ENCODE assay signal across 7 cellular contexts in genomic region chr15:44828229-44828914, GRCh38.
DNase-seq lines count a peak whose midpoint lies in the region; ATAC-seq, FAIRE-seq and TF ChIP-seq lines count a peak whose summit lies in the region.
"Not testable (repeated sequence)": the region's sequence is repeated elsewhere in the genome, so short reads cannot be mapped to it uniquely, and the experiment has no call there.

No MANE protein-coding gene starts in this region.

- not testable (repeated sequence) for TF ChIP-seq EP300 in HepG2 (IDR thresholded peaks at IDR 0.05; ENCODE audit: low read depth in 2 of 2, low read length in 2 of 2); HepG2 (CRISPR knock-in tag; IDR thresholded peaks at IDR 0.05; ENCODE audit: borderline replicate concordance); upper lobe of left lung (IDR thresholded peaks at IDR 0.05)

- TF ChIP-seq CTCF in BE2C (IDR thresholded peaks at IDR 0.05; ENCODE audit: low read depth, low read length); HFFc6 (IDR thresholded peaks at IDR 0.05); astrocyte (IDR thresholded peaks at IDR 0.05; ENCODE audit: insufficient read depth, low read depth, low read length); choroid plexus epithelial cell (conservative IDR thresholded peaks at IDR 0.05; ENCODE audit: low read depth, low read length); HepG2 (CRISPR knock-in tag; IDR thresholded peaks at IDR 0.05); mucosa of descending colon (IDR thresholded peaks at IDR 0.05); upper lobe of left lung (IDR thresholded peaks at IDR 0.05): not testable (repeated sequence)

- in situ Hi-C loops in HepG2 (cut with HindIII; ENCODE audit: extremely low pct_ligation_motif_present, low pct_unique_long_range_greater_than_20kb), result not testable (repeated sequence)

- not testable (repeated sequence) for H3K36me3 ChIP-seq in BE2C; astrocyte (ENCODE audit: insufficient read depth, low read length); HepG2 (replicated peaks in 1 of 2; ENCODE audit: control insufficient read depth in 1 of 2, insufficient read depth in 2 of 2, low read length in 2 of 2); mucosa of descending colon (ENCODE audit: low read depth); upper lobe of left lung

- H3K9me3 Mint-ChIP-seq in HFFc6; astrocyte (ENCODE audit: unreplicated experiment): not testable (repeated sequence)

- H3K9ac ChIP-seq in astrocyte (ENCODE audit: low read length), result not testable (repeated sequence)
- 0 out of 2 replicates have a peak overlapping the region, but pooled peaks have one; percentile 34 for H3K9ac ChIP-seq in HepG2 (ENCODE audit: insufficient read depth, low read depth, low read length)

- not testable (repeated sequence) for BruUV-seq in HepG2 (replicated peaks; lab: Mats Ljungman, UMichigan)

- H3K36me3 Mint-ChIP-seq in HFFc6 (ENCODE audit: low read depth); astrocyte (ENCODE audit: low read depth, unreplicated experiment): not testable (repeated sequence)

- H3K27ac Mint-ChIP-seq in HFFc6, result peak overlapping the region; percentile 26; the same call in 1 of the 2 replicates
- H3K27ac Mint-ChIP-seq in astrocyte (ENCODE audit: unreplicated experiment), result peak overlapping the region; percentile 53

- not testable (repeated sequence) for H2AFZ ChIP-seq in astrocyte (ENCODE audit: low read depth, low read length); HepG2 (ENCODE audit: low read length)

- not testable (repeated sequence) for H3K4me3 ChIP-seq in BE2C (ENCODE audit: low read depth, low read length); astrocyte (ENCODE audit: insufficient read depth, low read depth, low read length); choroid plexus epithelial cell (ENCODE audit: low read depth, low read length); mucosa of descending colon; upper lobe of left lung
- H3K4me3 ChIP-seq in HepG2 (replicated peaks in 1 of 3; ENCODE audit: insufficient read depth in 1 of 3, low read depth in 2 of 3, low read length in 3 of 3), result peak overlapping the region in 1 of 3 experiments; percentile 33; a peak in 1 of 6 replicates

- POLR2A ChIA-PET in HepG2 (lab: Yijun Ruan, JAX), result interaction anchor here (1.2 kb wide), 1 partner anchor 16 kb away, joined by 5 read pairs; no protein-coding TSS in a partner anchor

- not testable (repeated sequence) for H3K27me3 ChIP-seq in BE2C; astrocyte (ENCODE audit: insufficient read depth, low read length); HepG2 (ENCODE audit: control insufficient read depth in 1 of 2, insufficient read depth in 2 of 2, low read length in 2 of 2); upper lobe of left lung

- intact Hi-C loops in HepG2 (cut with micrococcal nuclease; ENCODE audit: unreplicated experiment); mucosa of descending colon (cut with DNase I, micrococcal nuclease): not testable (repeated sequence)

- WGBS in HepG2 (ENCODE audit: low lambda C conversion rate), result 65% methylated on average over 11 of the region's 14 CpGs
- WGBS in upper lobe of left lung, 2 donors, result 88 to 97% methylated on average over 11 of the region's 14 CpGs

- DNase-seq in BE2C (peak; percentile 8), choroid plexus epithelial cell (ENCODE audit: low read depth) (peak; percentile 12), mucosa of descending colon (peak in 2 of 3 donors; percentile 33 to 56), upper lobe of left lung (peak in 1 of 2 donors; percentile 32)
- DNase-seq in HFFc6; astrocyte (ENCODE audit: low read depth); HepG2 (ENCODE audit: low spot score): not testable (repeated sequence)

- not testable (repeated sequence) for H3K4me1 ChIP-seq in BE2C; astrocyte (ENCODE audit: insufficient read depth, low read length); mucosa of descending colon (ENCODE audit: low read depth); upper lobe of left lung
- peaks cover 69% of the 10 kb centered on the region for H3K4me1 ChIP-seq in HepG2 (ENCODE audit: insufficient read depth, low read length)

- H3K27ac ChIP-seq in astrocyte (ENCODE audit: low read depth, low read length); upper lobe of left lung: not testable (repeated sequence)
- H3K27ac ChIP-seq in HepG2 (ENCODE audit: extremely low read length, insufficient read depth, low read length), result peak overlapping the region; percentile 60

- H3K4me2 ChIP-seq in astrocyte (ENCODE audit: low read length), result not testable (repeated sequence)
- peak overlapping the region; percentile 27; the same call in 1 of the 2 replicates for H3K4me2 ChIP-seq in HepG2 (ENCODE audit: low read depth, low read length)

- H3K79me2 ChIP-seq in astrocyte (ENCODE audit: insufficient read depth, low read length); HepG2 (ENCODE audit: insufficient read depth, low read length): not testable (repeated sequence)

- CTCF ChIA-PET in HepG2 (lab: Yijun Ruan, JAX; ENCODE audit: low intra/inter-chr PET ratio, low total read pairs), result not testable (repeated sequence)

- H3K27me3 Mint-ChIP-seq in HFFc6 (ENCODE audit: insufficient read depth); astrocyte (ENCODE audit: low read depth, unreplicated experiment): not testable (repeated sequence)

- not testable (repeated sequence) for TF ChIP-seq RAD21 in HepG2 (CRISPR knock-in tag; IDR thresholded peaks at IDR 0.05)

- H3K9me3 ChIP-seq in BE2C; astrocyte (ENCODE audit: insufficient read depth, low read depth, low read length); HepG2 (ENCODE audit: low read length); mucosa of descending colon; upper lobe of left lung: not testable (repeated sequence)

- not testable (repeated sequence) for H4K20me1 ChIP-seq in astrocyte (ENCODE audit: insufficient read depth, low read length); HepG2 (ENCODE audit: insufficient read depth, low read length)

- H3K4me1 Mint-ChIP-seq in HFFc6 (ENCODE audit: low read depth); astrocyte (ENCODE audit: low read depth, unreplicated experiment): not testable (repeated sequence)

- not testable (repeated sequence) for H3K4me3 Mint-ChIP-seq in HFFc6; astrocyte (ENCODE audit: unreplicated experiment)

- FAIRE-seq in astrocyte (lab: Jason Lieb, UNC), result not testable (repeated sequence)
- peak; percentile 43 for FAIRE-seq in HepG2 (lab: Jason Lieb, UNC)

- not testable (repeated sequence) for TF ChIP-seq POLR2A in HepG2 (IDR thresholded peaks at IDR 0.05; ENCODE audit: insufficient read depth in 1 of 2, low read depth in 2 of 2, low read length in 2 of 2); upper lobe of left lung (IDR thresholded peaks at IDR 0.05)

- ATAC-seq in HepG2 (peak; percentile 9), upper lobe of left lung (ENCODE audit: low FRiP score in 2 of 2) (peak; percentile 43 to 61)
- ATAC-seq in mucosa of descending colon, result not testable (repeated sequence)

TF ChIP-seq in HepG2, 621 proteins besides CTCF, POLR2A, EP300 and RAD21:
- TF ChIP-seq ZNF687 (CRISPR knock-in tag; IDR thresholded peaks at IDR 0.05) (peak; percentile 27; the same call in 1 of the 2 replicates), ZBTB38 (CRISPR knock-in tag; IDR thresholded peaks at IDR 0.05) (peak; percentile 54; the same call in 1 of the 2 replicates)
TF ChIP-seq in HepG2: peak in this region for 2; not testable (repeated sequence) for 619.
